8 cellular contexts compared by ENCODE assay signal in genomic region chr1:16236495-16237342, GRCh38. TPM values are rescaled to one million over a fixed set of nuclear protein-coding genes. Genes with fewer than 3 reads are reported as not detected.
DNase-seq lines count a peak whose midpoint lies in the region; ATAC-seq and TF ChIP-seq lines count a peak whose summit lies in the region.

TSS of gene CPLANE2 (minus strand) at chr1:16237183. CDS start at chr1:16236742, 441 bp downstream.

- peaks cover 4% of the 10 kb centered on the region for H3K36me3 Mint-ChIP-seq in activated B cell treated with CpG ODN at 0.5 μM for 24 hours (ENCODE audit: low read depth)

- peak within 1 kb of the TSS; percentile 90 for H3K4me3 Mint-ChIP-seq in activated B cell treated with CpG ODN at 0.5 μM for 24 hours

- peak; percentile 90 for DNase-seq in ACHN
- DNase-seq in NCI-H2227 (lab: John Stamatoyannopoulos, UW; ENCODE audit: unreplicated experiment), result peak; percentile 98
- peak; percentile 97 for DNase-seq in activated B cell treated with CpG ODN at 0.5 μM for 24 hours
- peak in 60 of 61 donors; percentile 25 to 93 (median 80) for DNase-seq in caudate nucleus (lab: John Stamatoyannopoulos, UW)
- DNase-seq in islet precursor cell, result peak; percentile 96
- peak; percentile 93 to 96 (median 93) for DNase-seq in stimulated activated CD4-positive, alpha-beta T cell treated with anti-CD3 and anti-CD28 coated beads, Interleukin-12 subunit alpha, Interleukin-12 subunit beta, amount 100 ng/mL, for 48 hours (ENCODE audit: low read depth in 2 of 3, low spot score in 1 of 3)

- intact Hi-C loops in activated B cell treated with CpG ODN at 0.5 μM for 24 hours (cut with micrococcal nuclease), result loop anchor here (1.0 to 2.0 kb wide), 7 partner anchors 8 to 714 kb away; partner anchors contain the start of genes FBXO42 and SZRD1

- peak within 1 kb of the TSS; percentile 95 for H3K27ac Mint-ChIP-seq in activated B cell treated with CpG ODN at 0.5 μM for 24 hours

- peak; percentile 84 for ATAC-seq in GM18909 (IDR thresholded peaks at IDR 0.05; ENCODE audit: poor library complexity, unreplicated experiment)
- ATAC-seq in HG03139 (IDR thresholded peaks at IDR 0.05; ENCODE audit: unreplicated experiment), result peak; percentile 79
- peak; percentile 82 for ATAC-seq in activated B cell treated with CpG ODN at 0.5 μM for 24 hours (ENCODE audit: low read depth)

- peak within 1 kb of the TSS; percentile 67 for H3K27ac ChIP-seq in caudate nucleus (ENCODE audit: low read depth, low read length)

- POLR2A ChIA-PET in activated B cell treated with CpG ODN at 0.5 μM for 24 hours (lab: Charles Lee), result interaction anchor here (0.6 to 1.8 kb wide), 9 partner anchors 11 to 540 kb away, joined by 3 to 11 read pairs (median 3); no protein-coding TSS in a partner anchor

- no peaks in the 10 kb centered on the region for H3K27me3 Mint-ChIP-seq in activated B cell treated with CpG ODN at 0.5 μM for 24 hours

- H3K9me3 Mint-ChIP-seq in activated B cell treated with CpG ODN at 0.5 μM for 24 hours, result no peaks in the 10 kb centered on the region

- in situ Hi-C loops in ACHN (cut with HindIII; ENCODE audit: low pct_ligation_motif_present, low pct_unique_long_range_greater_than_20kb, low sequenced_read_pairs), result no loop called here

- CTCF ChIA-PET in activated B cell treated with CpG ODN at 0.5 μM for 24 hours (lab: Charles Lee), result interaction anchor here (1.1 to 1.9 kb wide), 3 partner anchors 19 to 127 kb away, joined by 3 to 4 read pairs (median 4); no protein-coding TSS in a partner anchor

- TF ChIP-seq CTCF in activated B cell treated with CpG ODN at 0.5 μM for 24 hours (IDR thresholded peaks at IDR 0.05), result no peak

- peaks cover 12% of the 10 kb centered on the region for H3K4me1 Mint-ChIP-seq in activated B cell treated with CpG ODN at 0.5 μM for 24 hours

RNA-seq across cellular contexts. Expression of gene CPLANE2, which starts in this region (rescaled TPM):
- total RNA-seq in activated B cell treated with CpG ODN at 0.5 μM for 24 hours, result 5.0 and 5.1 TPM in 2 replicates

Comparison
In these comparisons a context has a peak if more than half of its experiments do, and no peak if none do; other contexts are left out.
1. Peak in every context shown above with its lines: DNase-seq, ATAC-seq and H3K27ac ChIP-seq.